Comparison of ENCODE assay signal across 7 cellular contexts in genomic region chr3:179558742-179559364, GRCh38. TPM values are rescaled to one million over a fixed set of nuclear protein-coding genes. Genes with fewer than 3 reads are reported as not detected.
DNase-seq lines count a peak whose midpoint lies in the region; ATAC-seq and TF ChIP-seq lines count a peak whose summit lies in the region.

No MANE protein-coding gene starts in this region.

- no peak overlapping the region for H3K27ac ChIP-seq in SJSA1

- H3K27me3 ChIP-seq in MG63 (no peaks in the 10 kb centered on the region), SJSA1 (replicated peaks) (no peaks in the 10 kb centered on the region)

- H3K4me3 ChIP-seq in MG63 (no peak overlapping the region), SJSA1 (no peak overlapping the region), astrocyte of the spinal cord (ENCODE audit: low read depth, low read length) (no peak overlapping the region)

- H3K36me3 ChIP-seq in MG63 (no peaks in the 10 kb centered on the region), SJSA1 (no peaks in the 10 kb centered on the region)

- in situ Hi-C loops in astrocyte of the spinal cord (cut with HindIII; ENCODE audit: low sequenced_read_pairs): no loop called here

- no peaks in the 10 kb centered on the region for H3K9me3 ChIP-seq in MG63
- no peaks in the 10 kb centered on the region for H3K9me3 ChIP-seq in SJSA1 (replicated peaks)

- DNase-seq in GF-D8 (lab: John Stamatoyannopoulos, UW): peak; percentile 12
- peak; percentile 55 for DNase-seq in MG63
- peak; percentile 41 to 58 for DNase-seq in SJSA1 (ENCODE audit: low read depth in 1 of 2, low spot score in 2 of 2)
- DNase-seq in astrocyte of the spinal cord (ENCODE audit: low read depth, low spot score): peak; percentile 80
- peak; percentile 63 for DNase-seq in iPS-NIHi11 (ENCODE audit: low spot score)
- DNase-seq in stimulated activated CD4-positive, alpha-beta T cell treated with anti-CD3 and anti-CD28 coated beads, Interleukin-12 subunit alpha, Interleukin-12 subunit beta, amount 100 ng/mL, for 4 hours: peak; percentile 18

- peak; percentile 90 for TF ChIP-seq CTCF in astrocyte of the spinal cord (IDR thresholded peaks at IDR 0.05; ENCODE audit: low read depth, low read length)

- H3K4me1 ChIP-seq in SJSA1 (replicated peaks): peaks cover 4% of the 10 kb centered on the region; the same call in 1 of the 2 replicates

- no peak for ATAC-seq in GM19035 (IDR thresholded peaks at IDR 0.05; ENCODE audit: unreplicated experiment)

RNA-seq across cellular contexts. Expression of gene ACTL6A, which starts 3.9 kb away (rescaled TPM):
- 152 and 159 TPM in 2 replicates for total RNA-seq in MG63 (2014; rRNA removed; shearing (Covaris generic); ENCODE audit: low replicate concordance)
- 119 and 277 TPM in 2 replicates for total RNA-seq in SJSA1 (2014; rRNA removed; shearing (Covaris generic))

RNA-seq across cellular contexts. Expression of gene MRPL47, which starts 45.6 kb away (rescaled TPM):
- 87.3 and 101 TPM in 2 replicates for total RNA-seq in MG63 (2014; rRNA removed; shearing (Covaris generic); ENCODE audit: low replicate concordance)
- total RNA-seq in SJSA1 (2014; rRNA removed; shearing (Covaris generic)): 49.3 and 80.3 TPM in 2 replicates

RNA-seq across cellular contexts. Expression of gene NDUFB5, which starts 45.7 kb away (rescaled TPM):
- 192 and 260 TPM in 2 replicates for total RNA-seq in MG63 (2014; rRNA removed; shearing (Covaris generic); ENCODE audit: low replicate concordance)
- total RNA-seq in SJSA1 (2014; rRNA removed; shearing (Covaris generic)): 181 and 200 TPM in 2 replicates

Comparison
In these comparisons a context has a peak if more than half of its experiments do, and no peak if none do; other contexts are left out.
1. DNase-seq: peak in every context shown above with its lines; median percentile 80 in astrocyte of the spinal cord; 63 in iPS-NIHi11; 55 in MG63; 50 in SJSA1; 18 in stimulated activated CD4-positive, alpha-beta T cell treated with anti-CD3 and anti-CD28 coated beads, Interleukin-12 subunit alpha, Interleukin-12 subunit beta, amount 100 ng/mL, for 4 hours; 12 in GF-D8.